Comparison of ENCODE assay signal across 14 cellular contexts in genomic region chr20:3235661-3236324, GRCh38. TPM values are rescaled to one million over a fixed set of nuclear protein-coding genes. Genes with fewer than 3 reads are reported as not detected.
DNase-seq lines count a peak whose midpoint lies in the region; ATAC-seq, FAIRE-seq and TF ChIP-seq lines count a peak whose summit lies in the region.
"Had no signal": no experiment of that assay in that cellular context is flagged by ENCODE, and none has a peak within 500 bp of the region (broad histone marks: within the 10 kb centered on the region; RNA-seq: fewer than 3 reads in every experiment).

No MANE protein-coding gene starts in this region.

- no peak overlapping the region for H3K9ac ChIP-seq in PC-3 (ENCODE audit: low read length)

- no peaks in the 10 kb centered on the region for H3K36me3 Mint-ChIP-seq in MCF 10A (ENCODE audit: insufficient read depth, unreplicated experiment)
- H3K36me3 Mint-ChIP-seq: WTC11 had no signal

- FAIRE-seq in urothelium cell line (lab: Jason Lieb, UNC) (peak; percentile 44), GM12891 (lab: Jason Lieb, UNC) (no peak)

- no peaks in the 10 kb centered on the region for H3F3A ChIP-seq in PC-3 (ENCODE audit: low read length, unreplicated experiment)

- peaks cover 22% of the 10 kb centered on the region for H3K4me1 Mint-ChIP-seq in MCF 10A (ENCODE audit: insufficient read depth, unreplicated experiment)

- 0 out of 2 replicates have a peak, but pooled peaks cover 9% of the 10 kb centered on the region for H3K79me2 ChIP-seq in PC-3 (ENCODE audit: low read length)

- H2AFZ ChIP-seq in PC-3 (ENCODE audit: low read length), result no peak overlapping the region

- no peaks in the 10 kb centered on the region for H3K9me3 ChIP-seq in breast epithelium
- no peaks in the 10 kb centered on the region for H3K9me3 ChIP-seq in PC-3 (ENCODE audit: low read length)
- H3K9me3 ChIP-seq: right atrium auricular region, suprapubic skin had no signal

- H3K27ac Mint-ChIP-seq in MCF 10A (ENCODE audit: low read depth, unreplicated experiment), result no peak overlapping the region
- H3K27ac Mint-ChIP-seq: WTC11 had no signal

- peak; percentile 73 for ATAC-seq in PC-3
- peak; percentile 63 for ATAC-seq in esophagus mucosa
- ATAC-seq in HG02884 (IDR thresholded peaks at IDR 0.05; ENCODE audit: unreplicated experiment), result no peak
- ATAC-seq: WTC11 had no signal

- H3K4me1 ChIP-seq in breast epithelium (peaks cover 0 to 4% of the 10 kb centered on the region in 2 donors), PC-3 (ENCODE audit: insufficient read depth, low read length) (peaks cover 39% of the 10 kb centered on the region)

- H4K20me1 ChIP-seq in PC-3 (ENCODE audit: low read length), result no peaks in the 10 kb centered on the region

- BruUV-seq in MCF 10A (replicated peaks; lab: Mats Ljungman, UMichigan) (no TSS peak), PC-3 (replicated peaks; lab: Mats Ljungman, UMichigan) (no TSS peak)

- TF ChIP-seq CTCF in MCF 10A (IDR thresholded peaks at IDR 0.05; ENCODE audit: unreplicated experiment) (no peak), breast epithelium (IDR thresholded peaks at IDR 0.05) (no peak), PC-3 (conservative IDR thresholded peaks at IDR 0.05; ENCODE audit: low read depth, low read length) (no peak)

- H3K4me3 ChIP-seq in breast epithelium (no peak overlapping the region), PC-3 (ENCODE audit: low read length) (no peak overlapping the region)
- H3K4me3 ChIP-seq: right atrium auricular region, suprapubic skin had no signal

- POLR2A ChIA-PET in MCF 10A (lab: Yijun Ruan, JAX) (interaction anchor here (0.8 to 1.5 kb wide), 5 partner anchors 11 to 67 kb away, joined by 3 to 6 read pairs (median 3); partner anchors contain the start of gene ITPA), PC-3 (lab: Charles Lee; ENCODE audit: unreplicated experiment) (no interaction called here)

- CTCF ChIA-PET in MCF 10A (lab: Yijun Ruan, JAX), result interaction anchor here (0.6 to 2.5 kb wide), 4 partner anchors 15 to 80 kb away, joined by 3 to 8 read pairs (median 3); no protein-coding TSS in a partner anchor
- CTCF ChIA-PET in PC-3 (lab: Charles Lee), result no interaction called here

- H3K27me3 ChIP-seq in breast epithelium (peaks cover 4 to 10% of the 10 kb centered on the region in 2 donors), PC-3 (ENCODE audit: low read length) (no peaks in the 10 kb centered on the region)

- DNase-seq in MCF 10A (ENCODE audit: unreplicated experiment) (peak; percentile 86), breast epithelium (ENCODE audit: low spot score in 2 of 2) (no peak), PC-3 (peak; percentile 92), urothelium cell line (ENCODE audit: low spot score) (peak; percentile 82), GM12891 (ENCODE audit: insufficient read length, low spot score) (no peak), NCI-H1930 (lab: John Stamatoyannopoulos, UW) (no peak)
- DNase-seq: CD8-positive, alpha-beta memory T cell; NCI-H1092; NCI-H345 had no signal

- H3K27me3 Mint-ChIP-seq in MCF 10A (ENCODE audit: insufficient read depth, unreplicated experiment), result no peaks in the 10 kb centered on the region

- H3K36me3 ChIP-seq in breast epithelium (no peaks in the 10 kb centered on the region), PC-3 (ENCODE audit: low read depth, low read length) (peaks cover 9% of the 10 kb centered on the region; the same call in 1 of the 2 replicates)
- H3K36me3 ChIP-seq: right atrium auricular region, suprapubic skin had no signal

- H3K9me3 Mint-ChIP-seq in MCF 10A (ENCODE audit: unreplicated experiment), result no peaks in the 10 kb centered on the region
- H3K9me3 Mint-ChIP-seq: CD8-positive, alpha-beta memory T cell; WTC11 had no signal

- H3K4me2 ChIP-seq in PC-3 (ENCODE audit: low read length), result peak overlapping the region; percentile 34

- H3K9me2 ChIP-seq in PC-3 (replicated peaks; ENCODE audit: low read length), result no peaks in the 10 kb centered on the region

- intact Hi-C loops in MCF 10A (cut with micrococcal nuclease), result loop anchor here (5.0 kb wide), 1 partner anchor 77 kb away; no protein-coding TSS in a partner anchor
- intact Hi-C loops in breast epithelium (cut with DNase I; ENCODE audit: low total_unique reads), result no loop called here
- intact Hi-C loops in PC-3 (cut with micrococcal nuclease), result loop anchor here (1.0 kb wide), 1 partner anchor 10 kb away; no protein-coding TSS in a partner anchor

- peak overlapping the region; percentile 7 for H3K4me3 Mint-ChIP-seq in MCF 10A (ENCODE audit: unreplicated experiment)

- TF ChIP-seq POLR2A in breast epithelium (IDR thresholded peaks at IDR 0.05), result no peak
- no peak for TF ChIP-seq POLR2A in GM12891 (IDR thresholded peaks at IDR 0.05; ENCODE audit: low read depth, low read length)

- H3K27ac ChIP-seq in breast epithelium, result no peak overlapping the region
- no peak overlapping the region for H3K27ac ChIP-seq in PC-3 (ENCODE audit: low read length)
- H3K27ac ChIP-seq: right atrium auricular region, suprapubic skin had no signal

TF ChIP-seq in GM12891, 5 proteins besides CTCF, POLR2A, EP300 and RAD21:
- TF ChIP-seq SPI1 (IDR thresholded peaks at IDR 0.05; ENCODE audit: low read depth, low read length), result no peak
- no peak for TF ChIP-seq POU2F2 (IDR thresholded peaks at IDR 0.05; ENCODE audit: low read depth, low read length)
- TF ChIP-seq TAF1 (IDR thresholded peaks at IDR 0.05; ENCODE audit: low read depth, low read length), result no peak
- no peak for TF ChIP-seq POLR2AphosphoS5 (IDR thresholded peaks at IDR 0.05; ENCODE audit: low read depth, low read length)
- no peak for TF ChIP-seq PAX5 (IDR thresholded peaks at IDR 0.05; ENCODE audit: insufficient read depth, low read length, severe bottlenecking)

RNA-seq across cellular contexts. Expression of gene SLC4A11, which starts 3.2 kb away (rescaled TPM):
- total RNA-seq in MCF 10A (2022), result 4.1 and 5.7 TPM in 2 replicates
- total RNA-seq in breast epithelium, result 1 to 10 TPM in 2 of 3 donors, under 1 TPM in 1; 0.48 to 4.9 (median 3.1) TPM
- 23.7 and 26.8 TPM in 2 replicates for total RNA-seq in PC-3 (2014; rRNA removed)
- 20.0 TPM for total RNA-seq in esophagus mucosa
- 0.41 TPM for polyA plus RNA-seq in GM12891 (2012; ENCODE audit: low read depth, missing spikeins)

RNA-seq across cellular contexts. Expression of gene ITPA, which starts 26.5 kb away (rescaled TPM):
- 69.4 and 97.1 TPM in 2 replicates for total RNA-seq in MCF 10A (2022)
- total RNA-seq in breast epithelium, result 10 to 100 TPM; 35.2 to 43.6 (median 39.1) TPM
- total RNA-seq in PC-3 (2014; rRNA removed), result 117 and 121 TPM in 2 replicates
- total RNA-seq in esophagus mucosa, result 60.6 TPM
- 62.5 TPM for polyA plus RNA-seq in GM12891 (2012; ENCODE audit: low read depth, missing spikeins)

RNA-seq across cellular contexts. Expression of gene DDRGK1, which starts 31.3 kb away (rescaled TPM):
- total RNA-seq in MCF 10A (2022), result 116 and 136 TPM in 2 replicates
- 10 to 100 TPM; 87.1 to 91.8 (median 89.8) TPM for total RNA-seq in breast epithelium
- 97.7 and 122 TPM in 2 replicates for total RNA-seq in PC-3 (2014; rRNA removed)
- 47.8 TPM for total RNA-seq in esophagus mucosa
- polyA plus RNA-seq in GM12891 (2012; ENCODE audit: low read depth, missing spikeins), result 29.7 TPM

Comparison
In these comparisons a context has a peak if more than half of its experiments do, and no peak if none do; other contexts are left out.
1. DNase-seq: peak in MCF 10A (single experiment), PC-3 (single experiment) and urothelium cell line (single experiment); none in breast epithelium (0 of 2), GM12891 (single experiment) and NCI-H1930 (0 of 2).